9 cellular contexts compared by ENCODE assay signal in genomic region chr16:85157813-85158701, GRCh38. TPM values are rescaled to one million over a fixed set of nuclear protein-coding genes. Genes with fewer than 3 reads are reported as not detected.
A peak's percentile ranks its signal among the peaks of the same experiment; 100 is the strongest.
DNase-seq lines count a peak whose midpoint lies in the region; ATAC-seq, FAIRE-seq and TF ChIP-seq lines count a peak whose summit lies in the region.
"Had no signal": no experiment of that assay in that cellular context is flagged by ENCODE, and none has a peak within 500 bp of the region (broad histone marks: within the 10 kb centered on the region; RNA-seq: fewer than 3 reads in every experiment).

No MANE protein-coding gene starts in this region.

- peaks cover 29% of the 10 kb centered on the region for H3K4me1 Mint-ChIP-seq in dendritic cell treated with granulocyte-macrophage colony-stimulating factor and Interleukin-4, amounts not matched to agents 40 ng/mL and 50 ng/mL, for 4 days (ENCODE audit: low read depth)
- H3K4me1 Mint-ChIP-seq in neural crest cell = peaks cover 40% of the 10 kb centered on the region

- peak overlapping the region; percentile 67 for H3K4me3 Mint-ChIP-seq in dendritic cell treated with granulocyte-macrophage colony-stimulating factor and Interleukin-4, amounts not matched to agents 40 ng/mL and 50 ng/mL, for 4 days
- peak overlapping the region; percentile 5 for H3K4me3 Mint-ChIP-seq in neural crest cell

- TF ChIP-seq CTCF in neural crest cell (conservative IDR thresholded peaks at IDR 0.05) = no peak

- DNase-seq in EH (ENCODE audit: low read depth) = peak; percentile 62
- DNase-seq in NCI-H82 (lab: John Stamatoyannopoulos, UW) = peak; percentile 70
- DNase-seq in neural crest cell (ENCODE audit: low read depth, low spot score) = no peak
- no peak for DNase-seq in NK-92 treated with Interleukin-12 subunit alpha and Interleukin-12 subunit beta, amount 100 ng/mL, for 24 hours (lab: John Stamatoyannopoulos, UW)
- DNase-seq in RCC 7860 (ENCODE audit: low spot score) = no peak
- DNase-seq: erythroblast had no signal

- peaks cover 8% of the 10 kb centered on the region for H3K27me3 Mint-ChIP-seq in dendritic cell treated with granulocyte-macrophage colony-stimulating factor and Interleukin-4, amounts not matched to agents 40 ng/mL and 50 ng/mL, for 4 days
- peaks cover 2% of the 10 kb centered on the region for H3K27me3 Mint-ChIP-seq in neural crest cell (ENCODE audit: low read depth)

- H3K27ac Mint-ChIP-seq in dendritic cell treated with granulocyte-macrophage colony-stimulating factor and Interleukin-4, amounts not matched to agents 40 ng/mL and 50 ng/mL, for 4 days = peak overlapping the region; percentile 83
- H3K27ac Mint-ChIP-seq in neural crest cell (ENCODE audit: unreplicated experiment) = peak overlapping the region; percentile 89

- intact Hi-C loops in dendritic cell treated with granulocyte-macrophage colony-stimulating factor and Interleukin-4, amounts not matched to agents 40 ng/mL and 50 ng/mL, for 4 days (cut with micrococcal nuclease) = no loop called here

- no peak for FAIRE-seq in RCC 7860 (lab: Jason Lieb, UNC)

- H3K9me3 Mint-ChIP-seq in dendritic cell treated with granulocyte-macrophage colony-stimulating factor and Interleukin-4, amounts not matched to agents 40 ng/mL and 50 ng/mL, for 4 days = no peaks in the 10 kb centered on the region
- no peaks in the 10 kb centered on the region for H3K9me3 Mint-ChIP-seq in neural crest cell

- no peaks in the 10 kb centered on the region for H3K36me3 Mint-ChIP-seq in dendritic cell treated with granulocyte-macrophage colony-stimulating factor and Interleukin-4, amounts not matched to agents 40 ng/mL and 50 ng/mL, for 4 days (ENCODE audit: low read depth)
- H3K36me3 Mint-ChIP-seq in neural crest cell (ENCODE audit: low read depth) = no peaks in the 10 kb centered on the region

- ATAC-seq in GM18498 (IDR thresholded peaks at IDR 0.05; ENCODE audit: unreplicated experiment) (no peak), HG03139 (IDR thresholded peaks at IDR 0.05; ENCODE audit: unreplicated experiment) (no peak)

RNA-seq across cellular contexts. Expression of gene CIBAR2, which starts 45.8 kb away (rescaled TPM):
- not detected in 2 replicates for total RNA-seq in neural crest cell

Comparison
In these comparisons a context has a peak if more than half of its experiments do, and no peak if none do; other contexts are left out.
1. DNase-seq: peak in EH (single experiment) and NCI-H82 (single experiment); none in neural crest cell (single experiment), NK-92 treated with Interleukin-12 subunit alpha and Interleukin-12 subunit beta, amount 100 ng/mL, for 24 hours (single experiment) and RCC 7860 (single experiment).